Comparison of ENCODE assay signal across 17 cellular contexts in the genomic region with DNA sequence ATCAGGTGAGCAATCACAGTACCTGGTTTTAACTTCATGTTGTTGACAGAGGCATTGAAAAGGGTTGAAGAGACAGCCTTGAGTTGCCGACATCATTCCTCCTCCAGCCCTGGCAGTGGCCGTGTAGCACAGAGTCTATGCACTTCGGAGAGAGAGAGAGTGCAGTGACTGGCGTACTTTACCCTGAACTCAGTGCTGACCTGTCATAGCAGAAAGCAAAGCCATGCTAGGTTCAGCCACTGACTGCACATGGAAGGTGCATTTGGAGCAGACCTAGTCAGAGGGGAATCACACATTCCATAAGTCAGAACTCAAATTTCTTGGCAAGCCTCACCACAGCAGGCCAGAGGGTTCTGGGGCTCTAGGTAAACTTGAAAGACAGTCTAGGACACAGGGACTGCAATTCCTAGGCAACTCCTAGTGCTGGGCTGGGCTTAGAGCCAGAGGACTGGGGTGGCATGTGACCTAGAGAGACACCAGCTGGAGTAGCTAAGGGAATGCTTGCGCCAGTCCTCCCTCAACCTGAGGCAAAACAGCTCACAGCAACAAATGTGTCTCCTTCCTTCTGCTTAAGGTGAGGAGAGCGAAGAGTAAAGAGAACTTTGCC.
DNase-seq lines count a peak whose midpoint lies in the region; ATAC-seq and TF ChIP-seq lines count a peak whose summit lies in the region.
"Had no signal": no experiment of that assay in that cellular context is flagged by ENCODE, and none has a peak within 500 bp of the region (broad histone marks: within the 10 kb centered on the region; RNA-seq: fewer than 3 reads in every experiment).

No MANE protein-coding gene starts in this region.

- no peaks in the 10 kb centered on the region for H4K20me1 ChIP-seq in SK-N-SH (ENCODE audit: insufficient read depth)

- H3K27me3 Mint-ChIP-seq in activated CD4-positive, alpha-beta T cell treated with anti-CD3 and anti-CD28 coated beads, Interleukin-2, amount 10 ng/mL, durations not matched to agents 24 days and 14 days, result peaks cover 24% of the 10 kb centered on the region

- H3K36me3 ChIP-seq in SK-N-SH (replicated peaks in 1 of 2; ENCODE audit: control insufficient read depth in 1 of 2, insufficient read depth in 2 of 2, low read length in 1 of 2) (no peaks in the 10 kb centered on the region), esophagus squamous epithelium (no peaks in the 10 kb centered on the region), right lobe of liver (no peaks in the 10 kb centered on the region)
- H3K36me3 ChIP-seq: tibial artery had no signal

- no peak overlapping the region for H2AFZ ChIP-seq in SK-N-SH (ENCODE audit: low read depth)

- H3K79me2 ChIP-seq in SK-N-SH (ENCODE audit: insufficient read depth), result no peaks in the 10 kb centered on the region

- no peak overlapping the region for H3K27ac Mint-ChIP-seq in activated CD4-positive, alpha-beta T cell treated with anti-CD3 and anti-CD28 coated beads, Interleukin-2, amount 10 ng/mL, durations not matched to agents 24 days and 14 days
- H3K27ac Mint-ChIP-seq: activated CD8-positive, alpha-beta T cell treated with anti-CD3 and anti-CD28 coated beads for 36 hours; activated T-helper 17 cell treated with anti-CD3 and anti-CD28 coated beads, Interleukin-2, amount 50 U/mL, for 72 hours; CD4-positive, CD25-positive, alpha-beta regulatory T cell; naive thymus-derived CD4-positive, alpha-beta T cell had no signal

- WGBS in SK-N-SH (ENCODE audit: low lambda C conversion rate), result 65% methylated on average over 4 of the region's 6 CpGs
- WGBS in esophagus squamous epithelium, 2 donors, result 81 to 87% methylated on average over 3 to 6 of the region's 6 CpGs
- WGBS in right lobe of liver (ENCODE audit: insufficient coverage, low coverage, low lambda C conversion rate, missing lambda C conversion rate), result 30% methylated on average over 3 of the region's 6 CpGs

- H3K9me2 ChIP-seq in SK-N-SH, result 0 out of 2 replicates have a peak, but pooled peaks cover 2% of the 10 kb centered on the region

- H3K9me3 ChIP-seq in SK-N-SH, result no peaks in the 10 kb centered on the region
- no peaks in the 10 kb centered on the region for H3K9me3 ChIP-seq in esophagus squamous epithelium
- H3K9me3 ChIP-seq in right lobe of liver, result no peaks in the 10 kb centered on the region

- H3K27me3 ChIP-seq in SK-N-SH (ENCODE audit: insufficient read depth), result no peaks in the 10 kb centered on the region
- no peaks in the 10 kb centered on the region for H3K27me3 ChIP-seq in esophagus squamous epithelium
- H3K27me3 ChIP-seq in right lobe of liver, result no peaks in the 10 kb centered on the region
- H3K27me3 ChIP-seq: tibial artery had no signal

- intact Hi-C loops in esophagus squamous epithelium (cut with DNase I), result no loop called here
- intact Hi-C loops in right lobe of liver (cut with DNase I), result no loop called here
- intact Hi-C loops in activated CD4-positive, alpha-beta T cell treated with anti-CD3 and anti-CD28 coated beads, Interleukin-2, amount 10 ng/mL, durations not matched to agents 24 days and 14 days (cut with micrococcal nuclease), result no loop called here

- H3K9me3 Mint-ChIP-seq in activated CD4-positive, alpha-beta T cell treated with anti-CD3 and anti-CD28 coated beads, Interleukin-2, amount 10 ng/mL, durations not matched to agents 24 days and 14 days, result no peaks in the 10 kb centered on the region

- no peak for TF ChIP-seq RAD21 in SK-N-SH (IDR thresholded peaks at IDR 0.05; ENCODE audit: low read length)

- no peaks in the 10 kb centered on the region for H3F3A ChIP-seq in SK-N-SH (replicated peaks; ENCODE audit: insufficient read depth)

- TF ChIP-seq CTCF in SK-N-SH (IDR thresholded peaks at IDR 0.05) (no peak), esophagus squamous epithelium (IDR thresholded peaks at IDR 0.05) (no peak), right lobe of liver (IDR thresholded peaks at IDR 0.05) (no peak)

- H3K4me1 Mint-ChIP-seq in activated CD4-positive, alpha-beta T cell treated with anti-CD3 and anti-CD28 coated beads, Interleukin-2, amount 10 ng/mL, durations not matched to agents 24 days and 14 days, result no peaks in the 10 kb centered on the region
- H3K4me1 Mint-ChIP-seq: activated T-helper 17 cell treated with anti-CD3 and anti-CD28 coated beads, Interleukin-2, amount 50 U/mL, for 72 hours; CD4-positive, CD25-positive, alpha-beta regulatory T cell had no signal

- no peak overlapping the region for H3K4me2 ChIP-seq in SK-N-SH

- no peak overlapping the region for H3K4me3 ChIP-seq in SK-N-SH (ENCODE audit: low read depth in 2 of 2, low read length in 1 of 2)
- H3K4me3 ChIP-seq in esophagus squamous epithelium, result no peak overlapping the region
- H3K4me3 ChIP-seq in right lobe of liver, result no peak overlapping the region
- H3K4me3 ChIP-seq: tibial artery had no signal

- H3K36me3 Mint-ChIP-seq in activated CD4-positive, alpha-beta T cell treated with anti-CD3 and anti-CD28 coated beads, Interleukin-2, amount 10 ng/mL, durations not matched to agents 24 days and 14 days (ENCODE audit: low read depth), result no peaks in the 10 kb centered on the region
- H3K36me3 Mint-ChIP-seq: CD4-positive, CD25-positive, alpha-beta regulatory T cell had no signal

- no peak for DNase-seq in SK-N-SH
- no peak for DNase-seq in esophagus squamous epithelium (lab: John Stamatoyannopoulos, UW)
- DNase-seq in right lobe of liver, result peak; percentile 76 to 93 (median 90)
- DNase-seq in activated CD4-positive, alpha-beta T cell treated with anti-CD3 and anti-CD28 coated beads, Interleukin-2, amount 10 ng/mL, durations not matched to agents 24 days and 14 days, result no peak
- DNase-seq in NCI-H146 treated with DMSO at 0.1 percent for 48 hours (lab: John Stamatoyannopoulos, UW; ENCODE audit: unreplicated experiment), result no peak
- DNase-seq in activated CD8-positive, alpha-beta memory T cell treated with anti-CD3 and anti-CD28 coated beads, Interleukin-2, amount 50 U/mL, for 48 hours, result no peak
- DNase-seq in NK-92 treated with Interleukin-12 subunit alpha and Interleukin-12 subunit beta, amount 100 ng/mL, for 24 hours (lab: John Stamatoyannopoulos, UW), result no peak
- DNase-seq: activated CD8-positive, alpha-beta T cell treated with anti-CD3 and anti-CD28 coated beads for 36 hours; CD4-positive, CD25-positive, alpha-beta regulatory T cell; hippocampal formation; naive thymus-derived CD4-positive, alpha-beta T cell; NCI-H146; stimulated activated CD4-positive, alpha-beta T cell treated with anti-CD3 and anti-CD28 coated beads, Interleukin-1b, Interleukin-23, amount 100 ng/mL, for 48 hours; SW 1271; tibial artery had no signal

- no peak overlapping the region for H3K4me3 Mint-ChIP-seq in activated CD4-positive, alpha-beta T cell treated with anti-CD3 and anti-CD28 coated beads, Interleukin-2, amount 10 ng/mL, durations not matched to agents 24 days and 14 days
- H3K4me3 Mint-ChIP-seq: activated CD8-positive, alpha-beta T cell treated with anti-CD3 and anti-CD28 coated beads for 36 hours; activated T-helper 17 cell treated with anti-CD3 and anti-CD28 coated beads, Interleukin-2, amount 50 U/mL, for 72 hours; CD4-positive, CD25-positive, alpha-beta regulatory T cell; naive thymus-derived CD4-positive, alpha-beta T cell had no signal

- ATAC-seq in SK-N-SH treated with all-trans-retinoic acid at 6 μM for 48 hours (peak; percentile 22; the same call in 1 of the 3 replicates), right lobe of liver (peak; percentile 87 to 95 (median 92))
- ATAC-seq: activated CD8-positive, alpha-beta T cell treated with anti-CD3 and anti-CD28 coated beads for 36 hours; activated T-helper 17 cell treated with anti-CD3 and anti-CD28 coated beads, Interleukin-2, amount 50 U/mL, for 72 hours; naive thymus-derived CD4-positive, alpha-beta T cell had no signal

- H3K9ac ChIP-seq in SK-N-SH, result no peak overlapping the region

- POLR2A ChIA-PET in SK-N-SH (lab: Yijun Ruan, JAX), result no interaction called here

- H3K4me1 ChIP-seq in SK-N-SH (ENCODE audit: control insufficient read depth in 1 of 2, insufficient read depth in 2 of 2, low read depth in 1 of 2, low read length in 1 of 2) (peaks cover 0 to 5% of the 10 kb centered on the region in 2 experiments; a peak in 1 of 4 replicates), esophagus squamous epithelium (peaks cover 2 to 26% (median 7%) of the 10 kb centered on the region in 3 donors), right lobe of liver (peaks cover 0 to 47% (median 14%) of the 10 kb centered on the region in 4 donors)
- H3K4me1 ChIP-seq: tibial artery had no signal

- no peak for TF ChIP-seq EP300 in SK-N-SH (IDR thresholded peaks at IDR 0.05; ENCODE audit: borderline replicate concordance in 1 of 2, low read depth in 1 of 2, low read length in 1 of 2)

- CTCF ChIA-PET in SK-N-SH (lab: Yijun Ruan, JAX), result interaction anchor here (0.8 kb wide), 1 partner anchor 10 kb away, joined by 3 read pairs; no protein-coding TSS in a partner anchor

- H3K27ac ChIP-seq in SK-N-SH (ENCODE audit: low read depth in 2 of 2, low read length in 1 of 2) (no peak overlapping the region), esophagus squamous epithelium (peak overlapping the region in 3 of 4 donors; percentile 54 to 82 (median 71)), right lobe of liver (peak overlapping the region in 2 of 3 donors; percentile 30 to 67)
- H3K27ac ChIP-seq: tibial artery had no signal

- TF ChIP-seq POLR2A in esophagus squamous epithelium (IDR thresholded peaks at IDR 0.05), result no peak
- no peak for TF ChIP-seq POLR2A in right lobe of liver (IDR thresholded peaks at IDR 0.05)

TF ChIP-seq in SK-N-SH treated with all-trans-retinoic acid at 6 μM for 48 hours, 23 proteins besides CTCF, POLR2A, EP300 and RAD21 (continues in another document):
- TF ChIP-seq GLIS3 (CRISPR knock-in tag; IDR thresholded peaks at IDR 0.05) (no peak), ESRRG (CRISPR knock-in tag; IDR thresholded peaks at IDR 0.05) (no peak), RARB (CRISPR knock-in tag; IDR thresholded peaks at IDR 0.05) (no peak)

TF ChIP-seq in SK-N-SH, 30 proteins besides CTCF, POLR2A, EP300 and RAD21 (continues in another document):
- TF ChIP-seq MEF2A (IDR thresholded peaks at IDR 0.05; ENCODE audit: borderline replicate concordance, low read depth) (no peak), FOXM1 (IDR thresholded peaks at IDR 0.05; ENCODE audit: low read depth) (no peak), EZH2phosphoT487 (IDR thresholded peaks at IDR 0.05; ENCODE audit: borderline replicate concordance, low read depth) (no peak), POLR2AphosphoS5 (IDR thresholded peaks at IDR 0.05; ENCODE audit: low read depth, low read length) (no peak), TCF12 (IDR thresholded peaks at IDR 0.05) (no peak), JUND (IDR thresholded peaks at IDR 0.05) (no peak)
- TF ChIP-seq, protein P1, sequence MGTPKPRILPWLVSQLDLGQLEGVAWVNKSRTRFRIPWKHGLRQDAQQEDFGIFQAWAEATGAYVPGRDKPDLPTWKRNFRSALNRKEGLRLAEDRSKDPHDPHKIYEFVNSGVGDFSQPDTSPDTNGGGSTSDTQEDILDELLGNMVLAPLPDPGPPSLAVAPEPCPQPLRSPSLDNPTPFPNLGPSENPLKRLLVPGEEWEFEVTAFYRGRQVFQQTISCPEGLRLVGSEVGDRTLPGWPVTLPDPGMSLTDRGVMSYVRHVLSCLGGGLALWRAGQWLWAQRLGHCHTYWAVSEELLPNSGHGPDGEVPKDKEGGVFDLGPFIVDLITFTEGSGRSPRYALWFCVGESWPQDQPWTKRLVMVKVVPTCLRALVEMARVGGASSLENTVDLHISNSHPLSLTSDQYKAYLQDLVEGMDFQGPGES (IDR thresholded peaks at IDR 0.05; ENCODE audit: low read depth, low read length), result no peak

Comparison
In these comparisons a context has a peak if more than half of its experiments do, and no peak if none do; other contexts are left out.
1. DNase-seq: peak in right lobe of liver (3 of 3); none in SK-N-SH (single experiment), esophagus squamous epithelium (single experiment), activated CD4-positive, alpha-beta T cell treated with anti-CD3 and anti-CD28 coated beads, Interleukin-2, amount 10 ng/mL, durations not matched to agents 24 days and 14 days (single experiment), NCI-H146 treated with DMSO at 0.1 percent for 48 hours (single experiment), activated CD8-positive, alpha-beta memory T cell treated with anti-CD3 and anti-CD28 coated beads, Interleukin-2, amount 50 U/mL, for 48 hours (single experiment) and NK-92 treated with Interleukin-12 subunit alpha and Interleukin-12 subunit beta, amount 100 ng/mL, for 24 hours (single experiment).
2. H3K27ac ChIP-seq: peak in esophagus squamous epithelium (3 of 4) and right lobe of liver (2 of 3); none in SK-N-SH (0 of 2).